Comparison of ENCODE assay signal across 1 cellular context in the genomic region with DNA sequence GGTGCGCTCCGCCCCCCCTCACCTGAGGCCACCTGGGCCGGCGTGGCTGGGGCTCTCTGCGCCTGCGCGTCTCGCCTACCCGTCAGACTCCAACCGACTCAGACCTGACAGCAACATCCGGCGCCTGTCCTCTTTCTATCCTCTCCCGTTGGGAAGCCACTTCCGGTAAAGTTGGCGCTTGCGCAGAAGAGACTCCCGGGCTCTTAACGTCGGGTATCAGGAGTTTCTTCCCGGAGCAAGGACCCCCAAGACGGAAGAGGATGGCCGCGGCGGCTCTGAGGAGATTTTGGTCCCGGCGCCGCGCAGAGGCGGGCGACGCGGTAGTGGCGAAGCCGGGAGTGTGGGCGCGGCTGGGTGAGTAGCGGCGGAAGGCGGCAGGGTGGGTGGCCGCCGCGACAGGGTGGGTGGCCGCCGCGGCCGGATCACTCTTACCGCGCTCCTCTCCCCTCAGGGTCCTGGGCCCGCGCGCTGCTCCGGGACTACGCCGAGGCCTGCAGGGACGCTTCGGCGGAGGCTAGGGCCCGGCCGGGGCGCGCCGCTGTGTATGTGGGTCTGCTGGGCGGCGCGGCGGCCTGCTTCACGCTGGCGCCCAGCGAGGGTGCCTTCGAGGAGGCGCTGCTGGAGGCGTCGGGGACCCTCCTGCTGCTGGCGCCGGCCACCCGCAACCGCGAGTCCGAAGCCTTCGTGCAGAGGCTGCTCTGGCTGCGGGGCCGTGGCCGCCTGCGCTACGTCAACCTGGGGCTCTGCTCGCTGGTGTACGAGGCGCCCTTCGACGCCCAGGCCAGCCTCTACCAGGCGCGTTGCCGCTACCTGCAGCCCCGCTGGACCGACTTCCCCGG.
TF ChIP-seq lines count a peak whose summit lies in the region.

A gene (plus strand): TSS at position 249 of the 839 bp plus-strand sequence. CDS start 12 bp downstream, at position 261.
A gene (minus strand): TSS at position 77 of the 839 bp plus-strand sequence. CDS start 229 bp downstream, outside the sequence.

TF ChIP-seq in HepG2, 621 proteins besides CTCF, POLR2A, EP300 and RAD21 (continued from another document and continues in another):
- TF ChIP-seq, protein P1, sequence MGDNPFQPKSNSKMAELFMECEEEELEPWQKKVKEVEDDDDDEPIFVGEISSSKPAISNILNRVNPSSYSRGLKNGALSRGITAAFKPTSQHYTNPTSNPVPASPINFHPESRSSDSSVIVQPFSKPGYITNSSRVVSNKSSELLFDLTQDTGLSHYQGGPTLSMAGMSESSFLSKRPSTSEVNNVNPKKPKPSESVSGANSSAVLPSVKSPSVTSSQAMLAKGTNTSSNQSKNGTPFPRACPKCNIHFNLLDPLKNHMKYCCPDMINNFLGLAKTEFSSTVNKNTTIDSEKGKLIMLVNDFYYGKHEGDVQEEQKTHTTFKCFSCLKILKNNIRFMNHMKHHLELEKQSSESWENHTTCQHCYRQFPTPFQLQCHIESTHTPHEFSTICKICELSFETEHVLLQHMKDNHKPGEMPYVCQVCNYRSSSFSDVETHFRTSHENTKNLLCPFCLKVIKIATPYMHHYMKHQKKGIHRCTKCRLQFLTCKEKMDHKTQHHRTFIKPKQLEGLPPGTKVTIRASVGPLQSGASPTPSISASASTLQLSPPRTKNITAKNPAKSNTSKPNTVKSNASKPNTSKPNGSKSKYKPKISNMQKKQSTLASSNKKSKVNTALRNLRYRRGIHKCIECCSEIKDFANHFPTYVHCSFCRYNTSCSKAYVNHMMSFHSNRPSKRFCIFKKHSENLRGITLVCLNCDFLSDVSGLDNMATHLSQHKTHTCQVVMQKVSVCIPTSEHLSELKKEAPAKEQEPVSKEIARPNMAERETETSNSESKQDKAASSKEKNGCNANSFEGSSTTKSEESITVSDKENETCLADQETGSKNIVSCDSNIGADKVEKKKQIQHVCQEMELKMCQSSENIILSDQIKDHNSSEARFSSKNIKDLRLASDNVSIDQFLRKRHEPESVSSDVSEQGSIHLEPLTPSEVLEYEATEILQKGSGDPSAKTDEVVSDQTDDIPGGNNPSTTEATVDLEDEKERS (CRISPR knock-in tag; IDR thresholded peaks at IDR 0.05) = no peak
- TF ChIP-seq, protein P2, sequence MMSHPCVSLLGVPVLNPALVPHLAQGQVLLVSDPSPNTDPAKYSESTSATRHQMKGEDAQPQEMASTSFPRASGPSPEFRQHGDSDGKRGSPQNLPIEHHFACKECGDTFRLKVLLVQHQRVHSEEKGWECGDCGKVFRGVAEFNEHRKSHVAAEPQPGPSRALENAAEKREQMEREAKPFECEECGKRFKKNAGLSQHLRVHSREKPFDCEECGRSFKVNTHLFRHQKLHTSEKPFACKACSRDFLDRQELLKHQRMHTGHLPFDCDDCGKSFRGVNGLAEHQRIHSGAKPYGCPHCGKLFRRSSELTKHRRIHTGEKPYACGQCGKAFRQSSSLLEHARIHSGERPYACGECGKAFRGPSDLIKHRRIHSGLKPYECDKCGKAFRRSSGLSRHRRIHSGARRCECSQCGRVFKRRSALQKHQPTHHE (CRISPR knock-in tag; IDR thresholded peaks at IDR 0.05; ENCODE audit: borderline replicate concordance) = peak; percentile 37; the same call in 1 of the 2 replicates
- TF ChIP-seq, protein P3, sequence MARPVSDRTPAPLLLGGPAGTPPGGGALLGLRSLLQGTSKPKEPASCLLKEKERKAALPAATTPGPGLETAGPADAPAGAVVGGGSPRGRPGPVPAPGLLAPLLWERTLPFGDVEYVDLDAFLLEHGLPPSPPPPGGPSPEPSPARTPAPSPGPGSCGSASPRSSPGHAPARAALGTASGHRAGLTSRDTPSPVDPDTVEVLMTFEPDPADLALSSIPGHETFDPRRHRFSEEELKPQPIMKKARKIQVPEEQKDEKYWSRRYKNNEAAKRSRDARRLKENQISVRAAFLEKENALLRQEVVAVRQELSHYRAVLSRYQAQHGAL (CRISPR knock-in tag; IDR thresholded peaks at IDR 0.05; ENCODE audit: not compliant biosample characterization) = peak; percentile 14
- no peak for TF ChIP-seq ZNF569 (CRISPR knock-in tag; IDR thresholded peaks at IDR 0.05; ENCODE audit: borderline replicate concordance)
- peak; percentile 46; the same call in 1 of the 2 replicates for TF ChIP-seq MYC (CRISPR knock-in tag; IDR thresholded peaks at IDR 0.05; ENCODE audit: borderline replicate concordance)
- TF ChIP-seq, protein P4, sequence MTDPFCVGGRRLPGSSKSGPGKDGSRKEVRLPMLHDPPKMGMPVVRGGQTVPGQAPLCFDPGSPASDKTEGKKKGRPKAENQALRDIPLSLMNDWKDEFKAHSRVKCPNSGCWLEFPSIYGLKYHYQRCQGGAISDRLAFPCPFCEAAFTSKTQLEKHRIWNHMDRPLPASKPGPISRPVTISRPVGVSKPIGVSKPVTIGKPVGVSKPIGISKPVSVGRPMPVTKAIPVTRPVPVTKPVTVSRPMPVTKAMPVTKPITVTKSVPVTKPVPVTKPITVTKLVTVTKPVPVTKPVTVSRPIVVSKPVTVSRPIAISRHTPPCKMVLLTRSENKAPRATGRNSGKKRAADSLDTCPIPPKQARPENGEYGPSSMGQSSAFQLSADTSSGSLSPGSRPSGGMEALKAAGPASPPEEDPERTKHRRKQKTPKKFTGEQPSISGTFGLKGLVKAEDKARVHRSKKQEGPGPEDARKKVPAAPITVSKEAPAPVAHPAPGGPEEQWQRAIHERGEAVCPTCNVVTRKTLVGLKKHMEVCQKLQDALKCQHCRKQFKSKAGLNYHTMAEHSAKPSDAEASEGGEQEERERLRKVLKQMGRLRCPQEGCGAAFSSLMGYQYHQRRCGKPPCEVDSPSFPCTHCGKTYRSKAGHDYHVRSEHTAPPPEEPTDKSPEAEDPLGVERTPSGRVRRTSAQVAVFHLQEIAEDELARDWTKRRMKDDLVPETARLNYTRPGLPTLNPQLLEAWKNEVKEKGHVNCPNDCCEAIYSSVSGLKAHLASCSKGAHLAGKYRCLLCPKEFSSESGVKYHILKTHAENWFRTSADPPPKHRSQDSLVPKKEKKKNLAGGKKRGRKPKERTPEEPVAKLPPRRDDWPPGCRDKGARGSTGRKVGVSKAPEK (CRISPR knock-in tag; IDR thresholded peaks at IDR 0.05; ENCODE audit: borderline replicate concordance) = no peak
- no peak; the same call in 1 of the 2 replicates for TF ChIP-seq ZNF879 (CRISPR knock-in tag; IDR thresholded peaks at IDR 0.05)
- TF ChIP-seq CBX2 (IDR thresholded peaks at IDR 0.05; ENCODE audit: low read depth, low read length) = no peak
- no peak for TF ChIP-seq CBX2 (CRISPR knock-in tag; IDR thresholded peaks at IDR 0.05; ENCODE audit: low read depth)
- TF ChIP-seq MAZ (IDR thresholded peaks at IDR 0.05; ENCODE audit: borderline replicate concordance, low read depth, low read length) = peak; percentile 42; the same call in 1 of the 2 replicates
- no peak for TF ChIP-seq MAZ (CRISPR knock-in tag; IDR thresholded peaks at IDR 0.05; ENCODE audit: low read depth)
- TF ChIP-seq CREB1 (IDR thresholded peaks at IDR 0.05) = peak; percentile 76
- peak; percentile 79 for TF ChIP-seq CREB1 (CRISPR knock-in tag; IDR thresholded peaks at IDR 0.05)
- TF ChIP-seq, protein P5, sequence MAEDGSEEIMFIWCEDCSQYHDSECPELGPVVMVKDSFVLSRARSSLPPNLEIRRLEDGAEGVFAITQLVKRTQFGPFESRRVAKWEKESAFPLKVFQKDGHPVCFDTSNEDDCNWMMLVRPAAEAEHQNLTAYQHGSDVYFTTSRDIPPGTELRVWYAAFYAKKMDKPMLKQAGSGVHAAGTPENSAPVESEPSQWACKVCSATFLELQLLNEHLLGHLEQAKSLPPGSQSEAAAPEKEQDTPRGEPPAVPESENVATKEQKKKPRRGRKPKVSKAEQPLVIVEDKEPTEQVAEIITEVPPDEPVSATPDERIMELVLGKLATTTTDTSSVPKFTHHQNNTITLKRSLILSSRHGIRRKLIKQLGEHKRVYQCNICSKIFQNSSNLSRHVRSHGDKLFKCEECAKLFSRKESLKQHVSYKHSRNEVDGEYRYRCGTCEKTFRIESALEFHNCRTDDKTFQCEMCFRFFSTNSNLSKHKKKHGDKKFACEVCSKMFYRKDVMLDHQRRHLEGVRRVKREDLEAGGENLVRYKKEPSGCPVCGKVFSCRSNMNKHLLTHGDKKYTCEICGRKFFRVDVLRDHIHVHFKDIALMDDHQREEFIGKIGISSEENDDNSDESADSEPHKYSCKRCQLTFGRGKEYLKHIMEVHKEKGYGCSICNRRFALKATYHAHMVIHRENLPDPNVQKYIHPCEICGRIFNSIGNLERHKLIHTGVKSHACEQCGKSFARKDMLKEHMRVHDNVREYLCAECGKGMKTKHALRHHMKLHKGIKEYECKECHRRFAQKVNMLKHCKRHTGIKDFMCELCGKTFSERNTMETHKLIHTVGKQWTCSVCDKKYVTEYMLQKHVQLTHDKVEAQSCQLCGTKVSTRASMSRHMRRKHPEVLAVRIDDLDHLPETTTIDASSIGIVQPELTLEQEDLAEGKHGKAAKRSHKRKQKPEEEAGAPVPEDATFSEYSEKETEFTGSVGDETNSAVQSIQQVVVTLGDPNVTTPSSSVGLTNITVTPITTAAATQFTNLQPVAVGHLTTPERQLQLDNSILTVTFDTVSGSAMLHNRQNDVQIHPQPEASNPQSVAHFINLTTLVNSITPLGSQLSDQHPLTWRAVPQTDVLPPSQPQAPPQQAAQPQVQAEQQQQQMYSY (CRISPR knock-in tag; IDR thresholded peaks at IDR 0.05) = no peak
- TF ChIP-seq ZNF781 (CRISPR knock-in tag; IDR thresholded peaks at IDR 0.05; ENCODE audit: borderline replicate concordance, not compliant biosample characterization) = no peak
- TF ChIP-seq GZF1 (CRISPR knock-in tag; IDR thresholded peaks at IDR 0.05) = no peak
- TF ChIP-seq, protein P6, sequence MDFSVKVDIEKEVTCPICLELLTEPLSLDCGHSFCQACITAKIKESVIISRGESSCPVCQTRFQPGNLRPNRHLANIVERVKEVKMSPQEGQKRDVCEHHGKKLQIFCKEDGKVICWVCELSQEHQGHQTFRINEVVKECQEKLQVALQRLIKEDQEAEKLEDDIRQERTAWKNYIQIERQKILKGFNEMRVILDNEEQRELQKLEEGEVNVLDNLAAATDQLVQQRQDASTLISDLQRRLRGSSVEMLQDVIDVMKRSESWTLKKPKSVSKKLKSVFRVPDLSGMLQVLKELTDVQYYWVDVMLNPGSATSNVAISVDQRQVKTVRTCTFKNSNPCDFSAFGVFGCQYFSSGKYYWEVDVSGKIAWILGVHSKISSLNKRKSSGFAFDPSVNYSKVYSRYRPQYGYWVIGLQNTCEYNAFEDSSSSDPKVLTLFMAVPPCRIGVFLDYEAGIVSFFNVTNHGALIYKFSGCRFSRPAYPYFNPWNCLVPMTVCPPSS (IDR thresholded peaks at IDR 0.05) = no peak
- TF ChIP-seq, protein P7, sequence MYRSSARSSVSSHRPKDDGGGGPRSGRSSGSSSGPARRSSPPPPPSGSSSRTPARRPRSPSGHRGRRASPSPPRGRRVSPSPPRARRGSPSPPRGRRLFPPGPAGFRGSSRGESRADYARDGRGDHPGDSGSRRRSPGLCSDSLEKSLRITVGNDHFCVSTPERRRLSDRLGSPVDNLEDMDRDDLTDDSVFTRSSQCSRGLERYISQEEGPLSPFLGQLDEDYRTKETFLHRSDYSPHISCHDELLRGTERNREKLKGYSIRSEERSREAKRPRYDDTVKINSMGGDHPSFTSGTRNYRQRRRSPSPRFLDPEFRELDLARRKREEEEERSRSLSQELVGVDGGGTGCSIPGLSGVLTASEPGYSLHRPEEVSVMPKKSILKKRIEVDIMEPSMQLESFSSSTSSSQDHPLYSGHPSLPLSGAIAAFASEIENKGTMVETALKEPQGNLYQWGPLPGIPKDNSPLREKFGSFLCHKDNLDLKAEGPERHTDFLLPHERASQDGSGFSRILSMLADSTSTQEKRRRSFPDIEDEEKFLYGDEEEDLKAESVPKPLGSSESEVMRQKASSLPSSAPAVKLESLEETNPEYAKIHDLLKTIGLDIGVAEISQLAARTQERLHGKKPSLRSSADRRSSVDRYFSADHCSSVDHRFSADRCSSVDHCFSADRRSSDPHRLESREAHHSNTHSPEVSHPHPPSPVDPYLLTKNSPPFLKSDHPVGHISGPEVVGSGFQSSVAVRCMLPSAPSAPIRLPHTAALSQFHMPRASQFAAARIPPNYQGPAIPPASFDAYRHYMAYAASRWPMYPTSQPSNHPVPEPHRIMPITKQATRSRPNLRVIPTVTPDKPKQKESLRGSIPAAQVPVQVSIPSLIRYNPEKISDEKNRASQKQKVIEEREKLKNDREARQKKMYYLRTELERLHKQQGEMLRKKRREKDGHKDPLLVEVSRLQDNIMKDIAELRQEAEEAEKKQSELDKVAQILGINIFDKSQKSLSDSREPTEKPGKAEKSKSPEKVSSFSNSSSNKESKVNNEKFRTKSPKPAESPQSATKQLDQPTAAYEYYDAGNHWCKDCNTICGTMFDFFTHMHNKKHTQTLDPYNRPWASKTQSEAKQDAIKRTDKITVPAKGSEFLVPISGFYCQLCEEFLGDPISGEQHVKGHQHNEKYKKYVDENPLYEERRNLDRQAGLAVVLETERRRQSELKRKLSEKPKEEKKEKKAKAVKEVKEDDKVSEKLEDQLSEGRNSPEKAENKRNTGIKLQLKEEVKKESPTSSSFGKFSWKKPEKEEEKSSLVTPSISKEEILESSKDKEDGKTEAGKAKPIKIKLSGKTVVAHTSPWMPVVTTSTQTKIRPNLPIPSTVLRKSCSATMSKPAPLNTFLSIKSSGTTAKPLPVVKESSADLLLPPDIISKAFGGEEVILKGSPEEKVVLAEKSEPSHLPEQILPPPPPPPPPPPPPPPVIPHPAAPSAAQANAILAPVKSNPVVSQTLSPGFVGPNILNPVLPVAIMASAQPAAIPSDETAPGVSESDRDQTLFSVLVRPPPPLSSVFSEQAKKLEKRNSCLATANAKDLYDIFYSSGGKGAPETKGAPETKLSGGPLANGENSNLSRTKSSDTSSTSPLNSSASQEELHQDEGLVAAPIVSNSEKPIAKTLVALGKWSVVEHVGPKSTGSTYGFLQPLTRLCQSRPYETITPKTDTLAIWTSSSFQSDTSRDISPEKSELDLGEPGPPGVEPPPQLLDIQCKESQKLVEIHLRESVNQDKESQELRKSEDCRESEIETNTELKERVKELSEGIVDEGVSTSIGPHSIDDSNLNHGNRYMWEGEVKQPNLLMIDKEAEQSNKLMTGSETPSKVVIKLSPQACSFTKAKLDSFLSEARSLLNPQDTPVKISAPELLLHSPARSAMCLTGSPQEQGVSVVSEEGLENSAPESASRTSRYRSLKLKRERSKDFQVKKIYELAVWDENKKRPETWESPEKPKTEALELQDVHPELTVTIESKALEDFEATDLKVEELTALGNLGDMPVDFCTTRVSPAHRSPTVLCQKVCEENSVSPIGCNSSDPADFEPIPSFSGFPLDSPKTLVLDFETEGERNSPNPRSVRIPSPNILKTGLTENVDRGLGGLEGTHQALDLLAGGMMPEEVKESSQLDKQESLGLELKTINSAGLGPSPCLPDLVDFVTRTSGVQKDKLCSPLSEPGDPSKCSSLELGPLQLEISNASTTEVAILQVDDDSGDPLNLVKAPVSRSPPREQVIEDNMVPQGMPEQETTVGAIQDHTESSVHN (CRISPR knock-in tag; IDR thresholded peaks at IDR 0.05) = no peak; the same call in 1 of the 2 replicates
- no peak for TF ChIP-seq EHMT2 (IDR thresholded peaks at IDR 0.05; ENCODE audit: borderline replicate concordance, low read depth, low read length)
- TF ChIP-seq SCMH1 (CRISPR knock-in tag; IDR thresholded peaks at IDR 0.05; ENCODE audit: borderline replicate concordance) = no peak
- TF ChIP-seq KDM5B (CRISPR knock-in tag; IDR thresholded peaks at IDR 0.05; ENCODE audit: borderline replicate concordance) = peak; percentile 86
- peak; percentile 78 for TF ChIP-seq ARNT2 (CRISPR knock-in tag; IDR thresholded peaks at IDR 0.05; ENCODE audit: low read depth)
- TF ChIP-seq NBN (conservative IDR thresholded peaks at IDR 0.05) = no peak
- peak; percentile 27; the same call in 1 of the 2 replicates for TF ChIP-seq RARA (CRISPR knock-in tag; IDR thresholded peaks at IDR 0.05)
- TF ChIP-seq NFKBIZ (CRISPR knock-in tag; IDR thresholded peaks at IDR 0.05) = peak; percentile 78; the same call in 1 of the 2 replicates
- no peak for TF ChIP-seq CHD2 (IDR thresholded peaks at IDR 0.05; ENCODE audit: low read depth, low read length)
